ENCODE assay signal across 27 cellular contexts in the genomic region with DNA sequence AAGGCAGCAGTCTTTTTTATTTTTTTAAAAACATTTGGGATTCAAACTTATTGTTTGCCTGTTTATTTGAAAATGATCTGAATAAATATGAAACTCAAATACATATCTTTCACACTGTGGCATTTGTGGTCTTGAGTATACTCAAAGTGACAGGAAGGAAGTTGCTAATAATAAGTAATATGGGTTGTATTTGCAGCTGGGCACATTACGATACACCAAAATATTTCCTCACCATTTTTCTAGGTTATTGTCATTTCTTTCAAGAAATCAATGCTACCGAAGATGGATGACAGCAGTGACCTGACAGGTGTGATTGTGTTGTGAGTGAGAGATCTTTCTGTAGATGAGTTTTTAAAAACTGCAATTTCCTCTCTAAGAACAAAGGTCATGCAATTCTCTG.
"Had no signal": no experiment of that assay in that cellular context is flagged by ENCODE, and none has a peak within 500 bp of the region (broad histone marks: within the 10 kb centered on the region; RNA-seq: fewer than 3 reads in every experiment).

No MANE protein-coding gene starts in this region.

- DNase-seq: activated B cell treated with CpG ODN at 0.5 μM for 24 hours; activated CD4-positive, alpha-beta T cell treated with anti-CD3 and anti-CD28 coated beads for 48 hours; activated CD4-positive, alpha-beta T cell treated with anti-CD3 and anti-CD28 coated beads, Interleukin-2, amount 50 U/mL, for 1 hour; activated CD4-positive, alpha-beta T cell treated with anti-CD3 and anti-CD28 coated beads, Interleukin-2, amount 50 U/mL, for 48 hours; activated CD8-positive, alpha-beta memory T cell treated with anti-CD3 and anti-CD28 coated beads for 24 hours; activated CD8-positive, alpha-beta T cell treated with anti-CD3 and anti-CD28 coated beads for 36 hours; activated effector memory CD4-positive, alpha-beta T cell treated with anti-CD3 and anti-CD28 coated beads, Interleukin-2, amount 50 U/mL, for 16 hours; activated naive CD4-positive, alpha-beta T cell treated with anti-CD3 and anti-CD28 coated beads for 36 hours; activated naive CD8-positive, alpha-beta T cell treated with anti-CD3 and anti-CD28 coated beads, Interleukin-2, amount 10 ng/mL, durations not matched to agents 7 days and 5 days; activated T-cell treated with anti-CD3 and anti-CD28 coated beads, Interleukin-2, amount 50 U/mL, for 4 hours; central memory CD4-positive, alpha-beta T cell; cerebellar nuclear complex; colonic mucosa; effector CD8-positive, alpha-beta T cell; foreskin fibroblast; glutamatergic neuron; heart left ventricle; T1000; WERI-Rb-1 had no signal

- H3K27me3 ChIP-seq: ascending aorta, cardiac muscle cell, colonic mucosa, heart left ventricle had no signal

- H3K9me3 ChIP-seq: ascending aorta, breast epithelium, colonic mucosa, heart left ventricle had no signal

- H3K27ac Mint-ChIP-seq: activated B cell treated with CpG ODN at 0.5 μM for 24 hours; activated CD8-positive, alpha-beta T cell treated with anti-CD3 and anti-CD28 coated beads for 36 hours; activated naive CD4-positive, alpha-beta T cell treated with anti-CD3 and anti-CD28 coated beads for 36 hours; activated naive CD4-positive, alpha-beta T cell treated with anti-CD3 and anti-CD28 coated beads, Interleukin-2, amount 50 U/mL, for 24 hours; activated naive CD8-positive, alpha-beta T cell treated with anti-CD3 and anti-CD28 coated beads, Interleukin-2, amount 10 ng/mL, durations not matched to agents 7 days and 5 days; activated T-helper 2 cell treated with anti-CD3 and anti-CD28 coated beads, Interferon-gamma antibody, Interleukin-2, Interleukin-4, amounts not matched to agents 10 μg/mL and 5 μg/mL and 100 μg/mL, durations not matched to agents 14 hours and 24 hours and 36 hours; brain had no signal

- H3K27me3 Mint-ChIP-seq: activated B cell treated with CpG ODN at 0.5 μM for 24 hours; activated CD8-positive, alpha-beta T cell treated with anti-CD3 and anti-CD28 coated beads for 36 hours; activated naive CD4-positive, alpha-beta T cell treated with anti-CD3 and anti-CD28 coated beads, Interleukin-2, amount 50 U/mL, for 24 hours; activated naive CD8-positive, alpha-beta T cell treated with anti-CD3 and anti-CD28 coated beads, Interleukin-2, amount 10 ng/mL, durations not matched to agents 7 days and 5 days; brain had no signal

- H3K4me1 ChIP-seq: ascending aorta, breast epithelium, colonic mucosa, heart left ventricle had no signal

- H3K27ac ChIP-seq: ascending aorta, breast epithelium, cardiac muscle cell, colonic mucosa, heart left ventricle, WERI-Rb-1 had no signal

- H3K36me3 ChIP-seq: ascending aorta, breast epithelium, cardiac muscle cell, colonic mucosa, heart left ventricle, WERI-Rb-1 had no signal

- H3K36me3 Mint-ChIP-seq: activated naive CD4-positive, alpha-beta T cell treated with anti-CD3 and anti-CD28 coated beads, Interleukin-2, amount 50 U/mL, for 24 hours; activated naive CD8-positive, alpha-beta T cell treated with anti-CD3 and anti-CD28 coated beads, Interleukin-2, amount 10 ng/mL, durations not matched to agents 7 days and 5 days; brain had no signal

- ATAC-seq: activated CD4-positive, CD25-positive, alpha-beta regulatory T cell treated with anti-CD3 and anti-CD28 coated beads, Interleukin-2, amount 50 U/mL, for 24 hours; activated CD8-positive, alpha-beta T cell treated with anti-CD3 and anti-CD28 coated beads for 36 hours; activated T-cell treated with anti-CD3 and anti-CD28 coated beads, Interleukin-2, amount 50 U/mL, for 4 hours; esophagus mucosa; heart left ventricle had no signal

- H3K4me3 ChIP-seq: ascending aorta, breast epithelium, cardiac muscle cell, colonic mucosa, heart left ventricle had no signal

- H3K4me3 Mint-ChIP-seq: activated B cell treated with CpG ODN at 0.5 μM for 24 hours; activated CD8-positive, alpha-beta T cell treated with anti-CD3 and anti-CD28 coated beads for 36 hours; activated naive CD4-positive, alpha-beta T cell treated with anti-CD3 and anti-CD28 coated beads for 36 hours; activated naive CD4-positive, alpha-beta T cell treated with anti-CD3 and anti-CD28 coated beads, Interleukin-2, amount 50 U/mL, for 24 hours; activated naive CD8-positive, alpha-beta T cell treated with anti-CD3 and anti-CD28 coated beads, Interleukin-2, amount 10 ng/mL, durations not matched to agents 7 days and 5 days; activated T-cell treated with anti-CD3 and anti-CD28 coated beads, Interleukin-2, amount 50 U/mL, for 4 hours; brain had no signal

- H3K4me1 Mint-ChIP-seq: activated B cell treated with CpG ODN at 0.5 μM for 24 hours; activated naive CD4-positive, alpha-beta T cell treated with anti-CD3 and anti-CD28 coated beads, Interleukin-2, amount 50 U/mL, for 24 hours; activated naive CD8-positive, alpha-beta T cell treated with anti-CD3 and anti-CD28 coated beads, Interleukin-2, amount 10 ng/mL, durations not matched to agents 7 days and 5 days; brain had no signal
